ENCODE assay signal across 15 cellular contexts in genomic region chr16:28294201-28294600, GRCh38. TPM values are rescaled to one million over a fixed set of nuclear protein-coding genes. Genes with fewer than 3 reads are reported as not detected.
DNase-seq lines count a peak whose midpoint lies in the region; ATAC-seq, FAIRE-seq and TF ChIP-seq lines count a peak whose summit lies in the region.
"Had no signal": no experiment of that assay in that cellular context is flagged by ENCODE, and none has a peak within 500 bp of the region (broad histone marks: within the 10 kb centered on the region; RNA-seq: fewer than 3 reads in every experiment).

No MANE protein-coding gene starts in this region.

- TF ChIP-seq RAD21 in H1 (IDR thresholded peaks at IDR 0.05 in 1 of 2, conservative IDR thresholded peaks at IDR 0.05 in 1 of 2; ENCODE audit: low read depth in 2 of 2, low read length in 2 of 2): no peak
- TF ChIP-seq RAD21 in neural cell (conservative IDR thresholded peaks at IDR 0.05): no peak

- peak overlapping the region; percentile 67 for H3K4me3 Mint-ChIP-seq in activated CD4-positive, alpha-beta T cell treated with anti-CD3 and anti-CD28 coated beads, Interleukin-2, amount 10 ng/mL, durations not matched to agents 24 days and 14 days

- no peak for FAIRE-seq in H1 (lab: Jason Lieb, UNC)
- FAIRE-seq: A549, endothelial cell of umbilical vein, urothelium cell line had no signal

- CTCF ChIA-PET in H1 (lab: Charles Lee; ENCODE audit: partially characterized antibody): interaction anchor here (1.1 to 3.3 kb wide), 5 partner anchors 10 to 32 kb away, joined by 3 to 17 read pairs (median 5); no protein-coding TSS in a partner anchor

- peak overlapping the region; percentile 28; the same call in 1 of the 2 replicates for H2BK12ac ChIP-seq in H1 (ENCODE audit: low read depth, low read length)

- H3K4me1 ChIP-seq in NT2/D1 (ENCODE audit: insufficient read depth, insufficient read length) (peaks cover 28% of the 10 kb centered on the region), H1 (replicated peaks in 1 of 4; ENCODE audit: control insufficient read depth in 3 of 4, insufficient read depth in 4 of 4, low read length in 3 of 4) (peaks cover 6 to 35% (median 22%) of the 10 kb centered on the region in 4 experiments)

- H3K4me3 ChIP-seq in NT2/D1 (ENCODE audit: insufficient read length, low read depth) (peak overlapping the region; percentile 79), H1 (ENCODE audit: extremely low read depth in 1 of 4, insufficient read depth in 2 of 4, low read depth in 3 of 4, low read length in 4 of 4) (peak overlapping the region; percentile 85 to 94 (median 88)), neural cell (ENCODE audit: low read length) (peak overlapping the region; percentile 81)

- H3K9me2 ChIP-seq in neural cell (ENCODE audit: insufficient read depth, low read length): no peaks in the 10 kb centered on the region

- H3K27me3 Mint-ChIP-seq in activated CD4-positive, alpha-beta T cell treated with anti-CD3 and anti-CD28 coated beads, Interleukin-2, amount 10 ng/mL, durations not matched to agents 24 days and 14 days: peaks cover 24% of the 10 kb centered on the region

- ATAC-seq in GM19455 (IDR thresholded peaks at IDR 0.05; ENCODE audit: unreplicated experiment): no peak
- ATAC-seq in HG03280 (IDR thresholded peaks at IDR 0.05; ENCODE audit: unreplicated experiment): no peak
- ATAC-seq: A549 had no signal

- no peaks in the 10 kb centered on the region for H3F3A ChIP-seq in neural cell (ENCODE audit: insufficient read depth, low read length, poor library complexity, severe bottlenecking)

- H4K20me1 ChIP-seq in H1 (replicated peaks in 1 of 2; ENCODE audit: control insufficient read depth in 1 of 2, insufficient read depth in 2 of 2, low read length in 2 of 2): peaks cover 23 to 29% of the 10 kb centered on the region in 2 experiments
- peaks cover 38% of the 10 kb centered on the region for H4K20me1 ChIP-seq in neural cell (ENCODE audit: insufficient read depth)

- H2BK5ac ChIP-seq in H1 (ENCODE audit: low read depth, low read length): peak overlapping the region; percentile 79; the same call in 1 of the 2 replicates

- H3K9ac ChIP-seq in NT2/D1 (ENCODE audit: insufficient read length, low read depth) (peak overlapping the region; percentile 83), H1 (replicated peaks in 1 of 4; ENCODE audit: extremely low read depth in 1 of 4, low read depth in 3 of 4, low read length in 3 of 4) (peak overlapping the region; percentile 9 to 80 (median 72)), neural cell (ENCODE audit: low read length) (peak overlapping the region; percentile 100)
- H3K9ac ChIP-seq: KMS-11, parathyroid adenoma had no signal

- H3K79me2 ChIP-seq in H1 (ENCODE audit: control insufficient read depth in 1 of 2, insufficient read depth in 2 of 2, low read length in 2 of 2) (peaks cover 10 to 71% of the 10 kb centered on the region in 2 experiments), neural cell (replicated peaks; ENCODE audit: insufficient read depth, low read length) (peaks cover 71% of the 10 kb centered on the region)
- H3K79me2 ChIP-seq: parathyroid adenoma had no signal

- no peaks in the 10 kb centered on the region for H3K9me3 ChIP-seq in NT2/D1 (ENCODE audit: insufficient read depth, low read length)
- no peaks in the 10 kb centered on the region for H3K9me3 ChIP-seq in H1 (ENCODE audit: insufficient read depth in 2 of 2, low read depth in 1 of 2, low read length in 1 of 2)
- no peaks in the 10 kb centered on the region for H3K9me3 ChIP-seq in neural cell (ENCODE audit: low read length)
- H3K9me3 ChIP-seq: A549 had no signal

- no peak overlapping the region for H2BK20ac ChIP-seq in H1 (ENCODE audit: low read length)

- H3K4me2 ChIP-seq in H1 (ENCODE audit: insufficient read depth in 1 of 2, low read depth in 2 of 2, low read length in 2 of 2) (peak overlapping the region; percentile 82 to 98), neural cell (ENCODE audit: low read length) (peak overlapping the region; percentile 97)
- H3K4me2 ChIP-seq: KMS-11 had no signal

- H4K5ac ChIP-seq in H1 (ENCODE audit: insufficient read length, low read depth, low read length): no peak overlapping the region

- H3K23ac ChIP-seq in H1 (ENCODE audit: insufficient read length): no peak overlapping the region

- intact Hi-C loops in activated CD4-positive, alpha-beta T cell treated with anti-CD3 and anti-CD28 coated beads, Interleukin-2, amount 10 ng/mL, durations not matched to agents 24 days and 14 days (cut with micrococcal nuclease): loop anchor here (10.0 kb wide), 1 partner anchor 261 kb away; the partner anchor contains the start of gene SGF29

- peaks cover 25% of the 10 kb centered on the region for H3K79me1 ChIP-seq in H1 (ENCODE audit: low read depth, low read length)

- peaks cover 2% of the 10 kb centered on the region for H3K36me3 Mint-ChIP-seq in activated CD4-positive, alpha-beta T cell treated with anti-CD3 and anti-CD28 coated beads, Interleukin-2, amount 10 ng/mL, durations not matched to agents 24 days and 14 days (ENCODE audit: low read depth)

- no peak overlapping the region for H2BK120ac ChIP-seq in H1 (replicated peaks; ENCODE audit: low read depth, low read length)

- H2AK5ac ChIP-seq in H1 (ENCODE audit: low read depth, low read length): no peak overlapping the region

- H3K27ac Mint-ChIP-seq in activated CD4-positive, alpha-beta T cell treated with anti-CD3 and anti-CD28 coated beads, Interleukin-2, amount 10 ng/mL, durations not matched to agents 24 days and 14 days: no peak overlapping the region

- no peak overlapping the region for H3K14ac ChIP-seq in H1 (ENCODE audit: insufficient read length)

- H3K27ac ChIP-seq in H1 (ENCODE audit: low read depth, low read length) (0 out of 2 replicates have a peak overlapping the region, but pooled peaks have one; percentile 77), neural cell (ENCODE audit: low read length) (peak overlapping the region; percentile 98)
- H3K27ac ChIP-seq: A549, KMS-11, parathyroid adenoma had no signal

- peak overlapping the region; percentile 96; the same call in 1 of the 2 replicates for H3K18ac ChIP-seq in H1 (ENCODE audit: extremely low read depth, low read length)

- no peak overlapping the region for H3K56ac ChIP-seq in H1 (replicated peaks; ENCODE audit: insufficient read length, low read depth, low read length)

- POLR2A ChIA-PET in H1 (lab: Charles Lee; ENCODE audit: partially characterized antibody): interaction anchor here (1.0 to 4.5 kb wide), 5 partner anchors 9 to 18 kb away, joined by 3 to 45 read pairs (median 22); no protein-coding TSS in a partner anchor

- peaks cover 45% of the 10 kb centered on the region for H3K4me1 Mint-ChIP-seq in activated CD4-positive, alpha-beta T cell treated with anti-CD3 and anti-CD28 coated beads, Interleukin-2, amount 10 ng/mL, durations not matched to agents 24 days and 14 days

- no peak for TF ChIP-seq POLR2A in H1 (IDR thresholded peaks at IDR 0.05; ENCODE audit: control extremely low read depth in 1 of 2, low read depth in 2 of 2, low read length in 2 of 2)

- peaks cover 12% of the 10 kb centered on the region for H3K23me2 ChIP-seq in H1 (ENCODE audit: low read depth, low read length)

- TF ChIP-seq CTCF in H1 (IDR thresholded peaks at IDR 0.05; ENCODE audit: control extremely low read depth in 1 of 3, insufficient read depth in 1 of 3, low read depth in 1 of 3, low read length in 3 of 3): no peak
- TF ChIP-seq CTCF in neural cell (IDR thresholded peaks at IDR 0.05; ENCODE audit: poor library complexity, severe bottlenecking): no peak

- WGBS in H1 (ENCODE audit: extremely low coverage in 1 of 2, insufficient coverage in 1 of 2, insufficient read length in 1 of 2, insufficient replicate concordance in 2 of 2, low coverage in 1 of 2, low lambda C conversion rate in 2 of 2, missing lambda C conversion rate in 1 of 2), 2 experiments: 70% methylated on average over 6 of the region's 6 CpGs; no CpG with 5 or more reads in 1 of the 2 experiments

- DNase-seq in activated CD4-positive, alpha-beta T cell treated with anti-CD3 and anti-CD28 coated beads, Interleukin-2, amount 10 ng/mL, durations not matched to agents 24 days and 14 days: no peak
- no peak for DNase-seq in activated CD4-positive, alpha-beta T cell treated with anti-CD3 and anti-CD28 coated beads, Interleukin-2, amount 50 U/mL, for 48 hours
- DNase-seq in NT2/D1 (ENCODE audit: low read depth, low spot score): no peak
- DNase-seq in H1 (ENCODE audit: low read depth in 1 of 2, low spot score in 2 of 2): no peak
- DNase-seq in NCI-H510A (lab: John Stamatoyannopoulos, UW): no peak
- DNase-seq: NCI-H146; stimulated activated CD4-positive, alpha-beta T cell treated with anti-CD3 and anti-CD28 coated beads, Interleukin-12 subunit alpha, Interleukin-12 subunit beta, amount 100 ng/mL, for 4 hours had no signal

- no peaks in the 10 kb centered on the region for H3K9me3 Mint-ChIP-seq in activated CD4-positive, alpha-beta T cell treated with anti-CD3 and anti-CD28 coated beads, Interleukin-2, amount 10 ng/mL, durations not matched to agents 24 days and 14 days

- TF ChIP-seq EP300 in H1 (IDR thresholded peaks at IDR 0.05; ENCODE audit: borderline replicate concordance in 1 of 2, low read depth in 2 of 2, low read length in 2 of 2) (no peak), neural cell (conservative IDR thresholded peaks at IDR 0.05; ENCODE audit: poor library complexity, severe bottlenecking) (no peak)

- no peak overlapping the region for H4K91ac ChIP-seq in H1 (replicated peaks; ENCODE audit: insufficient read length, low read length)

- H3K27me3 ChIP-seq in NT2/D1 (ENCODE audit: insufficient read depth, insufficient read length) (no peaks in the 10 kb centered on the region), H1 (replicated peaks in 1 of 4; ENCODE audit: control insufficient read depth in 3 of 4, extremely low read depth in 1 of 4, insufficient read depth in 3 of 4, low read length in 3 of 4) (no peaks in the 10 kb centered on the region), neural cell (ENCODE audit: insufficient read depth, low read depth, low read length) (no peaks in the 10 kb centered on the region)

- H3K36me3 ChIP-seq in NT2/D1 (ENCODE audit: insufficient read depth, insufficient read length, low read length): peaks cover 3% of the 10 kb centered on the region
- H3K36me3 ChIP-seq in H1 (ENCODE audit: control insufficient read depth in 2 of 4, insufficient read depth in 4 of 4, low read length in 3 of 4): peaks cover 0 to 8% (median 2%) of the 10 kb centered on the region in 4 experiments; a peak in 2 of 8 replicates
- H3K36me3 ChIP-seq in neural cell (ENCODE audit: insufficient read depth, low read length): peaks cover 18% of the 10 kb centered on the region

- peak overlapping the region; percentile 7; the same call in 1 of the 2 replicates for H4K8ac ChIP-seq in H1 (ENCODE audit: extremely low read depth, insufficient read depth, low read length)

- H2AFZ ChIP-seq in H1 (ENCODE audit: low read length): no peak overlapping the region
- H2AFZ ChIP-seq in neural cell (ENCODE audit: low read depth, low read length): no peak overlapping the region

- 0 out of 2 replicates have a peak overlapping the region, but pooled peaks have one; percentile 96 for H2BK15ac ChIP-seq in H1 (ENCODE audit: low read length)

- no peak overlapping the region for H3K4ac ChIP-seq in H1 (replicated peaks; ENCODE audit: insufficient read length, low read depth, low read length)

RNA-seq across cellular contexts. Expression of gene SBK1, which starts 1.9 kb away (rescaled TPM):
- 0.85 and 1.5 TPM in 2 replicates for total RNA-seq in activated CD4-positive, alpha-beta T cell treated with anti-CD3 and anti-CD28 coated beads, Interleukin-2, amount 10 ng/mL, durations not matched to agents 24 days and 14 days
- total RNA-seq in H1 (2021; fragmentation: NEBNext Ultra II Directional; extraction: Animal tissue kit (Norgen Biotek cat#: 25700)): 73.9 and 77.4 TPM in 2 replicates
- 18.2 and 34.8 TPM in 2 replicates for polyA plus RNA-seq in H1 (2011; rRNA removed)
- polyA plus RNA-seq in H1 (2011; cell fraction: cytosol; rRNA removed): 16.7 TPM
- 29.8 TPM for polyA plus RNA-seq in H1 (2011; cell fraction: nucleus; rRNA removed)
- polyA plus RNA-seq in H1 (2012, experiment 1 of 2): 46.9 to 62.0 TPM (median 59.1 TPM) in 4 replicates
- polyA plus RNA-seq in H1 (2012, experiment 2 of 2): 59.4 TPM
- polyA plus RNA-seq in H1 (2013, experiment 1 of 2): 69.2 TPM
- 68.1 TPM for polyA plus RNA-seq in H1 (2013, experiment 2 of 2)
- 9.3 and 12.5 TPM in 2 replicates for polyA minus RNA-seq in H1 (2011; rRNA and poly(A)+ RNA removed)
- 31.7 TPM for polyA minus RNA-seq in H1 (2011; cell fraction: cytosol; rRNA and poly(A)+ RNA removed)
- polyA minus RNA-seq in H1 (2011; cell fraction: nucleus; rRNA and poly(A)+ RNA removed): 16.6 TPM
- 18.2 and 27.4 TPM in 2 replicates for polyA plus RNA-seq in neural cell
- polyA minus RNA-seq in neural cell: 65.5 and 69.1 TPM in 2 replicates

Comparison
In these comparisons a context has a peak if more than half of its experiments do, and no peak if none do; other contexts are left out.
1. RNA of gene SBK1, which starts 1.9 kb away (total RNA-seq): 73.9 to 77.4 TPM in H1; 0.85 to 1.5 TPM in activated CD4-positive, alpha-beta T cell treated with anti-CD3 and anti-CD28 coated beads, Interleukin-2, amount 10 ng/mL, durations not matched to agents 24 days and 14 days; every median in the first group is over 10 times any median in the second.
2. Peak in every context shown above with its lines, with median percentiles within 50 percentile points of each other: H3K4me3 ChIP-seq and H3K9ac ChIP-seq.